ENCODE assay signal across 1 cellular context in genomic region chr2:232697059-232697806, GRCh38.
TF ChIP-seq lines count a peak whose summit lies in the region.

Gene GIGYF2, plus strand, starts transcription at chr2:232697331. Its CDS starts 37,867 bp downstream, at chr2:232735198.

TF ChIP-seq in WTC11, 78 proteins besides CTCF, POLR2A, EP300 and RAD21 (continued from another document):
- 0 out of 2 replicates have a peak, but pooled peaks have one; percentile 44 for TF ChIP-seq NR3C1 (CRISPR knock-in tag; conservative IDR thresholded peaks at IDR 0.05; ENCODE audit: low read depth)
TF ChIP-seq in WTC11: peak in this region for 22.
